15 cellular contexts compared by ENCODE assay signal in genomic region chr3:108180214-108180613, GRCh38. TPM values are rescaled to one million over a fixed set of nuclear protein-coding genes. Genes with fewer than 3 reads are reported as not detected.
DNase-seq lines count a peak whose midpoint lies in the region; ATAC-seq, FAIRE-seq and TF ChIP-seq lines count a peak whose summit lies in the region.
"Had no signal": no experiment of that assay in that cellular context is flagged by ENCODE, and none has a peak within 500 bp of the region (broad histone marks: within the 10 kb centered on the region; RNA-seq: fewer than 3 reads in every experiment).

No MANE protein-coding gene starts in this region.

- H3K27me3 Mint-ChIP-seq in nephron (ENCODE audit: low read depth) = no peaks in the 10 kb centered on the region
- H3K27me3 Mint-ChIP-seq: activated naive CD8-positive, alpha-beta T cell treated with anti-CD3 and anti-CD28 coated beads, Interleukin-2, amount 10 ng/mL, durations not matched to agents 7 days and 5 days had no signal

- H3K36me3 ChIP-seq in bronchial epithelial cell (ENCODE audit: control insufficient read depth, insufficient read depth, low read length) = no peaks in the 10 kb centered on the region
- H3K36me3 ChIP-seq: right lobe of liver had no signal

- no peaks in the 10 kb centered on the region for H3K27me3 ChIP-seq in bronchial epithelial cell (ENCODE audit: control insufficient read depth, insufficient read depth, low read length)
- H3K27me3 ChIP-seq: right lobe of liver, SJSA1 had no signal

- H3K9me3 Mint-ChIP-seq in nephron = peaks cover 4% of the 10 kb centered on the region
- H3K9me3 Mint-ChIP-seq: WTC11 had no signal

- FAIRE-seq in bronchial epithelial cell (lab: Jason Lieb, UNC) = no peak
- FAIRE-seq: H1 had no signal

- DNase-seq in GM03348 (ENCODE audit: low spot score) (peak; percentile 36), NCI-H2171 treated with DMSO at 0.1 percent for 48 hours (lab: John Stamatoyannopoulos, UW) (peak; percentile 87), bronchial epithelial cell (ENCODE audit: low read depth) (peak; percentile 43), T-helper 9 cell (no peak)
- DNase-seq: activated CD8-positive, alpha-beta memory T cell treated with anti-CD3 and anti-CD28 coated beads, Interleukin-2, amount 50 U/mL, for 48 hours; activated naive CD8-positive, alpha-beta T cell treated with anti-CD3 and anti-CD28 coated beads, Interleukin-2, amount 10 ng/mL, durations not matched to agents 7 days and 5 days; NCI-H82; right lobe of liver had no signal

- TF ChIP-seq CTCF in bronchial epithelial cell (IDR thresholded peaks at IDR 0.05; ENCODE audit: insufficient read depth, low read length, severe bottlenecking) (no peak), nephron (IDR thresholded peaks at IDR 0.05; ENCODE audit: unreplicated experiment in 3 of 3) (no peak)

- no peak overlapping the region for H3K4me3 ChIP-seq in bronchial epithelial cell (ENCODE audit: low read depth, low read length)
- H3K4me3 ChIP-seq: right lobe of liver, SJSA1 had no signal

- ATAC-seq in HG03097 (IDR thresholded peaks at IDR 0.05; ENCODE audit: low FRiP score, unreplicated experiment) (no peak), HG03175 (IDR thresholded peaks at IDR 0.05; ENCODE audit: unreplicated experiment) (no peak), HG03521 (IDR thresholded peaks at IDR 0.05; ENCODE audit: unreplicated experiment) (no peak)
- ATAC-seq: WTC11 had no signal

- no peak overlapping the region for H3K4me3 Mint-ChIP-seq in nephron
- H3K4me3 Mint-ChIP-seq: activated naive CD8-positive, alpha-beta T cell treated with anti-CD3 and anti-CD28 coated beads, Interleukin-2, amount 10 ng/mL, durations not matched to agents 7 days and 5 days; WTC11 had no signal

- H3K36me3 Mint-ChIP-seq in nephron (ENCODE audit: low read depth) = peaks cover 24% of the 10 kb centered on the region
- H3K36me3 Mint-ChIP-seq: WTC11 had no signal

- H3K27ac Mint-ChIP-seq in nephron = peak overlapping the region in 2 of 3 experiments; percentile 46 to 58
- H3K27ac Mint-ChIP-seq: activated naive CD8-positive, alpha-beta T cell treated with anti-CD3 and anti-CD28 coated beads, Interleukin-2, amount 10 ng/mL, durations not matched to agents 7 days and 5 days; WTC11 had no signal

- peaks cover 35% of the 10 kb centered on the region for H3K4me1 Mint-ChIP-seq in nephron

RNA-seq across cellular contexts. Expression of gene IFT57, which starts 42.0 kb away (rescaled TPM):
- total RNA-seq in bronchial epithelial cell = 17.6 and 35.1 TPM in 2 replicates
